Comparison of ENCODE assay signal across 30 cellular contexts in genomic region chr7:121493553-121493952, GRCh38.
"Had no signal": no experiment of that assay in that cellular context is flagged by ENCODE, and none has a peak within 500 bp of the region (broad histone marks: within the 10 kb centered on the region; RNA-seq: fewer than 3 reads in every experiment).

No MANE protein-coding gene starts in this region.

- H3K27ac ChIP-seq: adrenal gland, ascending aorta, cardiac muscle cell, epithelial cell of prostate, esophagus squamous epithelium, gastrocnemius medialis, left ventricle myocardium inferior, neutrophil, skin epidermis, thoracic aorta, uterus had no signal

- H3K27me3 Mint-ChIP-seq: natural killer cell treated with Interleukin-12 subunit alpha and Interleukin-12 subunit beta and Interleukin-15 and Interleukin-18, amount 100 ng/mL, for 72 hours had no signal

- H3K4me3 Mint-ChIP-seq: activated CD4-positive, alpha-beta T cell treated with anti-CD3 and anti-CD28 coated beads for 36 hours; activated naive CD4-positive, alpha-beta T cell treated with anti-CD3 and anti-CD28 coated beads for 36 hours; activated naive CD8-positive, alpha-beta T cell treated with anti-CD3 and anti-CD28 coated beads for 36 hours; activated T-cell treated with anti-CD3 and anti-CD28 coated beads, Interleukin-2, amount 50 U/mL, for 72 hours; brain; natural killer cell treated with Interleukin-12 subunit alpha and Interleukin-12 subunit beta and Interleukin-15 and Interleukin-18, amount 100 ng/mL, for 72 hours; stimulated activated effector memory CD8-positive, alpha-beta T cell treated with anti-CD3 and anti-CD28 coated beads, Interleukin-12 subunit alpha, Interleukin-12 subunit beta, amount 100 ng/mL, for 72 hours; stimulated activated naive CD8-positive, alpha-beta T cell treated with anti-CD3 and anti-CD28 coated beads, Interleukin-15, Interleukin-2, amounts not matched to agents 100 ng/mL and 50 ng/mL, for 24 hours; T-helper 2 cell treated with Interferon-gamma antibody and Interleukin-4, amounts not matched to agents 5 μg/mL and 100 μg/mL, for 36 hours had no signal

- H3K36me3 Mint-ChIP-seq: brain; natural killer cell treated with Interleukin-12 subunit alpha and Interleukin-12 subunit beta and Interleukin-15 and Interleukin-18, amount 100 ng/mL, for 72 hours; stimulated activated effector memory CD8-positive, alpha-beta T cell treated with anti-CD3 and anti-CD28 coated beads, Interleukin-12 subunit alpha, Interleukin-12 subunit beta, amount 100 ng/mL, for 72 hours had no signal

- H3K27me3 ChIP-seq: adrenal gland, ascending aorta, cardiac muscle cell, esophagus squamous epithelium, gastrocnemius medialis, neutrophil, uterus had no signal

- H3K27ac Mint-ChIP-seq: activated CD4-positive, alpha-beta T cell treated with anti-CD3 and anti-CD28 coated beads for 36 hours; activated naive CD4-positive, alpha-beta T cell treated with anti-CD3 and anti-CD28 coated beads for 36 hours; activated naive CD8-positive, alpha-beta T cell treated with anti-CD3 and anti-CD28 coated beads for 36 hours; activated T-cell treated with anti-CD3 and anti-CD28 coated beads, Interleukin-2, amount 50 U/mL, for 72 hours; brain; natural killer cell treated with Interleukin-12 subunit alpha and Interleukin-12 subunit beta and Interleukin-15 and Interleukin-18, amount 100 ng/mL, for 72 hours; stimulated activated effector memory CD8-positive, alpha-beta T cell treated with anti-CD3 and anti-CD28 coated beads, Interleukin-12 subunit alpha, Interleukin-12 subunit beta, amount 100 ng/mL, for 72 hours; stimulated activated naive CD8-positive, alpha-beta T cell treated with anti-CD3 and anti-CD28 coated beads, Interleukin-15, Interleukin-2, amounts not matched to agents 100 ng/mL and 50 ng/mL, for 24 hours; T-helper 2 cell treated with Interferon-gamma antibody and Interleukin-4, amounts not matched to agents 5 μg/mL and 100 μg/mL, for 36 hours had no signal

- DNase-seq: activated CD4-positive, alpha-beta T cell treated with anti-CD3 and anti-CD28 coated beads for 36 hours; activated CD4-positive, CD25-positive, alpha-beta regulatory T cell; activated effector memory CD4-positive, alpha-beta T cell treated with Interleukin-2 at 50 U/mL for 16 hours; activated naive CD4-positive, alpha-beta T cell treated with anti-CD3 and anti-CD28 coated beads for 36 hours; activated naive CD8-positive, alpha-beta T cell treated with anti-CD3 and anti-CD28 coated beads for 36 hours; activated T-cell treated with anti-CD3 and anti-CD28 coated beads for 4 hours; activated T-cell treated with anti-CD3 and anti-CD28 coated beads, Interleukin-2, amount 50 U/mL, for 72 hours; adrenal gland; cortex of kidney; esophagus squamous epithelium; gastrocnemius medialis; glutamatergic neuron; left ventricle myocardium inferior; mesendoderm; mucosa of descending colon; stimulated activated CD4-positive, alpha-beta T cell treated with anti-CD3 and anti-CD28 coated beads, Interleukin-4, amount 100 ng/mL, for 24 hours; trophoblast cell; uterus had no signal

- H3K4me1 Mint-ChIP-seq: activated CD4-positive, alpha-beta T cell treated with anti-CD3 and anti-CD28 coated beads for 36 hours; brain; stimulated activated effector memory CD8-positive, alpha-beta T cell treated with anti-CD3 and anti-CD28 coated beads, Interleukin-12 subunit alpha, Interleukin-12 subunit beta, amount 100 ng/mL, for 72 hours had no signal

- H3K9me3 Mint-ChIP-seq: activated naive CD4-positive, alpha-beta T cell treated with anti-CD3 and anti-CD28 coated beads for 36 hours; activated T-cell treated with anti-CD3 and anti-CD28 coated beads, Interleukin-2, amount 50 U/mL, for 72 hours; natural killer cell treated with Interleukin-12 subunit alpha and Interleukin-12 subunit beta and Interleukin-15 and Interleukin-18, amount 100 ng/mL, for 72 hours; stimulated activated effector memory CD8-positive, alpha-beta T cell treated with anti-CD3 and anti-CD28 coated beads, Interleukin-12 subunit alpha, Interleukin-12 subunit beta, amount 100 ng/mL, for 72 hours; stimulated activated naive CD8-positive, alpha-beta T cell treated with anti-CD3 and anti-CD28 coated beads, Interleukin-15, Interleukin-2, amounts not matched to agents 100 ng/mL and 50 ng/mL, for 24 hours; T-helper 2 cell treated with Interferon-gamma antibody and Interleukin-4, amounts not matched to agents 5 μg/mL and 100 μg/mL, for 36 hours had no signal

- ATAC-seq: activated CD4-positive, alpha-beta T cell treated with anti-CD3 and anti-CD28 coated beads for 36 hours; activated T-cell treated with anti-CD3 and anti-CD28 coated beads, Interleukin-2, amount 50 U/mL, for 72 hours; gastrocnemius medialis; mucosa of descending colon; natural killer cell treated with Interleukin-12 subunit alpha and Interleukin-12 subunit beta and Interleukin-15 and Interleukin-18, amount 100 ng/mL, for 72 hours; sciatic nerve; stimulated activated effector memory CD8-positive, alpha-beta T cell treated with anti-CD3 and anti-CD28 coated beads, Interleukin-12 subunit alpha, Interleukin-12 subunit beta, amount 100 ng/mL, for 72 hours had no signal

- H3K4me1 ChIP-seq: adrenal gland, ascending aorta, gastrocnemius medialis, left ventricle myocardium inferior, uterus had no signal
